Comparison of ENCODE assay signal across 8 cellular contexts in genomic region chr16:3457434-3458252, GRCh38. TPM values are rescaled to one million over a fixed set of nuclear protein-coding genes. Genes with fewer than 3 reads are reported as not detected.
DNase-seq lines count a peak whose midpoint lies in the region; ATAC-seq and TF ChIP-seq lines count a peak whose summit lies in the region.

No MANE protein-coding gene starts in this region.

- H3K9me3 Mint-ChIP-seq in T-helper 1 cell treated with Interleukin-12 subunit alpha and Interleukin-12 subunit beta and Interleukin-4 antibody, amounts not matched to agents 30 μg/mL and 1 μg/mL, for 36 hours = no peaks in the 10 kb centered on the region

- peaks cover 38% of the 10 kb centered on the region for H3K4me1 Mint-ChIP-seq in T-helper 1 cell treated with Interleukin-12 subunit alpha and Interleukin-12 subunit beta and Interleukin-4 antibody, amounts not matched to agents 30 μg/mL and 1 μg/mL, for 36 hours (ENCODE audit: low read depth)

- H3K4me1 ChIP-seq in right atrium auricular region (peaks cover 0 to 67% of the 10 kb centered on the region in 2 donors), uterus (peaks cover 0 to 13% of the 10 kb centered on the region in 2 donors)

- peaks cover 4% of the 10 kb centered on the region for H3K36me3 Mint-ChIP-seq in T-helper 1 cell treated with Interleukin-12 subunit alpha and Interleukin-12 subunit beta and Interleukin-4 antibody, amounts not matched to agents 30 μg/mL and 1 μg/mL, for 36 hours (ENCODE audit: low read depth)

- H3K9me3 ChIP-seq in right atrium auricular region = no peaks in the 10 kb centered on the region
- no peaks in the 10 kb centered on the region for H3K9me3 ChIP-seq in uterus

- peak in 1 of 2 donors; percentile 70 for TF ChIP-seq CTCF in right atrium auricular region (IDR thresholded peaks at IDR 0.05)
- TF ChIP-seq CTCF in uterus (IDR thresholded peaks at IDR 0.05) = peak in 3 of 4 experiments; percentile 56 to 66 (median 63)

- ATAC-seq in GM18498 (IDR thresholded peaks at IDR 0.05; ENCODE audit: unreplicated experiment) = peak; percentile 82
- peak; percentile 82 for ATAC-seq in HG02852 (IDR thresholded peaks at IDR 0.05; ENCODE audit: unreplicated experiment)

- H3K4me3 Mint-ChIP-seq in T-helper 1 cell treated with Interleukin-12 subunit alpha and Interleukin-12 subunit beta and Interleukin-4 antibody, amounts not matched to agents 30 μg/mL and 1 μg/mL, for 36 hours = peak overlapping the region; percentile 78

- H3K27ac ChIP-seq in right atrium auricular region = peak overlapping the region; percentile 97 to 99
- peak overlapping the region; percentile 94 to 98 for H3K27ac ChIP-seq in uterus

- no peaks in the 10 kb centered on the region for H3K27me3 Mint-ChIP-seq in T-helper 1 cell treated with Interleukin-12 subunit alpha and Interleukin-12 subunit beta and Interleukin-4 antibody, amounts not matched to agents 30 μg/mL and 1 μg/mL, for 36 hours (ENCODE audit: low read depth)

- H3K36me3 ChIP-seq in right atrium auricular region (no peaks in the 10 kb centered on the region), uterus (no peaks in the 10 kb centered on the region)

- DNase-seq in NCI-H1436 (lab: John Stamatoyannopoulos, UW) = peak; percentile 88
- peak; percentile 61 to 98 (median 87) for DNase-seq in amygdala (lab: John Stamatoyannopoulos, UW)
- DNase-seq in right atrium auricular region (ENCODE audit: low spot score) = peak; percentile 80
- peak; percentile 91 for DNase-seq in putamen (ENCODE audit: low spot score)
- peak; percentile 78 to 89 for DNase-seq in uterus

- H3K4me3 ChIP-seq in right atrium auricular region (peak overlapping the region; percentile 84 to 90), uterus (peak overlapping the region; percentile 56 to 92)

- H3K27ac Mint-ChIP-seq in T-helper 1 cell treated with Interleukin-12 subunit alpha and Interleukin-12 subunit beta and Interleukin-4 antibody, amounts not matched to agents 30 μg/mL and 1 μg/mL, for 36 hours = peak overlapping the region; percentile 80

- no peaks in the 10 kb centered on the region for H3K27me3 ChIP-seq in right atrium auricular region
- H3K27me3 ChIP-seq in uterus = no peaks in the 10 kb centered on the region

- intact Hi-C loops in uterus (cut with DNase I; ENCODE audit: low total_unique reads) = no loop called here

- peak; percentile 32 to 62 for TF ChIP-seq POLR2A in uterus (IDR thresholded peaks at IDR 0.05)

RNA-seq across cellular contexts. Expression of gene NAA60, which starts 14.2 kb away (rescaled TPM):
- total RNA-seq in right atrium auricular region (10 to 100 TPM; 28.1 to 29.1 TPM), uterus (10 to 100 TPM; 17.4 to 45.1 (median 27.9) TPM)

RNA-seq across cellular contexts. Expression of gene ZNF597, which starts 14.3 kb away (rescaled TPM):
- total RNA-seq in right atrium auricular region = 1 to 10 TPM; 1.3 to 2.2 TPM
- 1 to 10 TPM; 1.3 to 5.2 (median 2.7) TPM for total RNA-seq in uterus

RNA-seq across cellular contexts. Expression of gene C16orf90, which starts 37.6 kb away (rescaled TPM):
- not detected for total RNA-seq in right atrium auricular region
- not detected for total RNA-seq in uterus

RNA-seq across cellular contexts. Expression of gene CLUAP1, which starts 43.2 kb away (rescaled TPM):
- total RNA-seq in right atrium auricular region = 10 to 100 TPM in 1 of 2 donors, 1 to 10 TPM in 1; 8.8 to 10.9 TPM
- 10 to 100 TPM; 33.9 to 55.0 (median 43.1) TPM for total RNA-seq in uterus

RNA-seq across cellular contexts. Expression of gene ZNF174, which starts 56.6 kb away (rescaled TPM):
- total RNA-seq in right atrium auricular region (10 to 100 TPM; 10.2 to 16.5 TPM), uterus (10 to 100 TPM in 3 of 4 donors, 1 to 10 TPM in 1; 5.6 to 16.2 (median 12.3) TPM)

Comparison
In these comparisons a context has a peak if more than half of its experiments do, and no peak if none do; other contexts are left out.
1. Peak in every context shown above with its lines: DNase-seq, ATAC-seq, H3K4me3 ChIP-seq and H3K27ac ChIP-seq.